In the genomic region with DNA sequence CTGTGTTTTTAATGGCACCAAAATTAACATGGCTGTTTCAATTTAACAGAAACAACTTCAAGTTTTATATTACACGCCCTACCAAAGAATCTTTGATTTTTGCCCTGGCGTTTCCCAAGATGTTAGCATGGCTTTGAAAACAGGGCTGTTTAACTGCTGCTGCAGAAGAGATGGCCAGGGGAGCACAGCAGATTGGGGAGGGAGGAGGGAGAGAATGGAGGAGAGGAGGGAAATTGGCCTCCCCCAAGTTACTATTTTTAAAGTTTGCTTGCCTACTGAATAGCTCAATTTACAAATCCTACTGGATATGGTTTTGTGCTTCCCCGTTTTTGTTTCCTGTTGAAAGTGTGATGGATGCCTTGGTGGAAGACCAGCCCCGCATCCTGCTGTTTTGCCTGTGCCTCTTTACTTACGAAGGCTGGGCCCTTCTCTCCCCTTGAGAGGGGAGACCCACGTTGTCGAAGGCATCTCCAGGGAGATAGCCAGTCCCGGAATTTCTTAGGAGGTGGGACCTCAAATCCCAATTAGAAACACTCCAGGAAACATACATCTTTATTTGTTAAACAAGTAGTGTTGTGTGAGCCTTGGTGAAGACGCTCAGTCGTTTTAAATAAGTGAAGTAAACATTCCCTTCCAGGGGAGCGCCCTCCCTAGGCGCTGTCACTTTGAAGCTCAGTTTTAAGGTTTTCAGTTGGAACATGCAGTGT, we compare ENCODE assay signal across 18 cellular contexts.
DNase-seq lines count a peak whose midpoint lies in the region; ATAC-seq, FAIRE-seq and TF ChIP-seq lines count a peak whose summit lies in the region.
"Had no signal": no experiment of that assay in that cellular context is flagged by ENCODE, and none has a peak within 500 bp of the region (broad histone marks: within the 10 kb centered on the region; RNA-seq: fewer than 3 reads in every experiment).

No MANE protein-coding gene starts in this region.

- H3K4me2 ChIP-seq in H1 (ENCODE audit: insufficient read depth in 1 of 2, low read depth in 2 of 2, low read length in 2 of 2): peak overlapping the region; percentile 23 to 35
- H3K4me2 ChIP-seq: BLaER1, KMS-11 had no signal

- ATAC-seq in GM18867 (IDR thresholded peaks at IDR 0.05; ENCODE audit: unreplicated experiment) (no peak), GM18498 (IDR thresholded peaks at IDR 0.05; ENCODE audit: unreplicated experiment) (no peak)
- ATAC-seq: activated T-cell treated with anti-CD3 and anti-CD28 coated beads, Interleukin-2, amount 50 U/mL, for 72 hours; gastroesophageal sphincter; T-helper 17 cell had no signal

- H3K4me3 ChIP-seq in NT2/D1 (ENCODE audit: insufficient read length, low read depth) (no peak overlapping the region), H1 (ENCODE audit: extremely low read depth in 1 of 4, insufficient read depth in 2 of 4, low read depth in 3 of 4, low read length in 4 of 4) (peak overlapping the region in 1 of 4 experiments; percentile 30; a peak in 3 of 8 replicates), mucosa of rectum (ENCODE audit: low read length in 2 of 2) (peak overlapping the region in 1 of 2 donors; percentile 9), testis (no peak overlapping the region)
- H3K4me3 ChIP-seq: BLaER1, gastroesophageal sphincter had no signal

- H3K4me1 ChIP-seq in NT2/D1 (ENCODE audit: insufficient read depth, insufficient read length): no peaks in the 10 kb centered on the region
- H3K4me1 ChIP-seq in H1 (replicated peaks in 1 of 4; ENCODE audit: control insufficient read depth in 3 of 4, insufficient read depth in 4 of 4, low read length in 3 of 4): peaks cover 9 to 13% (median 11%) of the 10 kb centered on the region in 4 experiments
- H3K4me1 ChIP-seq in mucosa of rectum (ENCODE audit: control insufficient read depth in 2 of 2, insufficient read depth in 2 of 2, low read length in 2 of 2): peaks cover 22 to 37% of the 10 kb centered on the region in 2 donors
- H3K4me1 ChIP-seq in testis: peaks cover 24% of the 10 kb centered on the region

- no peak overlapping the region for H3K23ac ChIP-seq in H1 (ENCODE audit: insufficient read length)

- DNase-seq in NT2/D1 (ENCODE audit: low read depth, low spot score) (peak; percentile 69), H1 (ENCODE audit: low read depth in 1 of 2, low spot score in 2 of 2) (peak; percentile 50 to 59), testis (no peak), NCI-H2107 (lab: John Stamatoyannopoulos, UW) (no peak)
- DNase-seq in activated effector memory CD4-positive, alpha-beta T cell treated with Interleukin-2 at 50 U/mL for 16 hours: no peak
- DNase-seq: activated CD4-positive, alpha-beta T cell treated with anti-CD3 and anti-CD28 coated beads, Interleukin-2, amount 10 ng/mL, durations not matched to agents 7 days and 5 days; activated T-cell treated with anti-CD3 and anti-CD28 coated beads, Interleukin-2, amount 50 U/mL, for 72 hours; left cardiac atrium; NCI-H1436; NCI-H526 treated with DMSO at 0.1 percent for 48 hours; RPMI8226; T-helper 17 cell had no signal

- no peaks in the 10 kb centered on the region; the same call in 1 of the 2 replicates for H3K23me2 ChIP-seq in H1 (ENCODE audit: low read depth, low read length)

- H2BK12ac ChIP-seq in H1 (ENCODE audit: low read depth, low read length): no peak overlapping the region

- no peaks in the 10 kb centered on the region for H3K9me3 ChIP-seq in NT2/D1 (ENCODE audit: insufficient read depth, low read length)
- H3K9me3 ChIP-seq in H1 (ENCODE audit: insufficient read depth in 2 of 2, low read depth in 1 of 2, low read length in 1 of 2): no peaks in the 10 kb centered on the region
- no peaks in the 10 kb centered on the region for H3K9me3 ChIP-seq in mucosa of rectum (ENCODE audit: control insufficient read depth in 2 of 2, low read length in 2 of 2)
- no peaks in the 10 kb centered on the region for H3K9me3 ChIP-seq in testis
- H3K9me3 ChIP-seq: gastroesophageal sphincter had no signal

- no peak overlapping the region for H4K5ac ChIP-seq in H1 (ENCODE audit: insufficient read length, low read depth, low read length)

- no peak overlapping the region for H3K14ac ChIP-seq in H1 (ENCODE audit: insufficient read length)

- no peaks in the 10 kb centered on the region for H3K27me3 ChIP-seq in NT2/D1 (ENCODE audit: insufficient read depth, insufficient read length)
- H3K27me3 ChIP-seq in H1 (replicated peaks in 1 of 4; ENCODE audit: control insufficient read depth in 3 of 4, extremely low read depth in 1 of 4, insufficient read depth in 3 of 4, low read length in 3 of 4): peaks cover 0 to 16% (median 2%) of the 10 kb centered on the region in 4 experiments; a peak in 4 of 7 replicates
- no peaks in the 10 kb centered on the region for H3K27me3 ChIP-seq in mucosa of rectum (ENCODE audit: control insufficient read depth in 2 of 2, insufficient read depth in 2 of 2, low read length in 2 of 2)
- H3K27me3 ChIP-seq in testis: no peaks in the 10 kb centered on the region
- H3K27me3 ChIP-seq: BLaER1, gastroesophageal sphincter had no signal

- H3K27ac ChIP-seq in H1 (ENCODE audit: low read depth, low read length): no peak overlapping the region
- H3K27ac ChIP-seq in mucosa of rectum (ENCODE audit: low read depth in 2 of 2, low read length in 2 of 2): peak overlapping the region; percentile 24 to 46
- H3K27ac ChIP-seq in testis: peak overlapping the region; percentile 15 to 65
- H3K27ac ChIP-seq: BLaER1, KMS-11 had no signal

- peak; percentile 88 for FAIRE-seq in H1 (lab: Jason Lieb, UNC)

- no peak overlapping the region for H2BK15ac ChIP-seq in H1 (ENCODE audit: low read length)

- no peak overlapping the region for H3K9ac ChIP-seq in NT2/D1 (ENCODE audit: insufficient read length, low read depth)
- H3K9ac ChIP-seq in H1 (replicated peaks in 1 of 4; ENCODE audit: extremely low read depth in 1 of 4, low read depth in 3 of 4, low read length in 3 of 4): no peak overlapping the region; a peak in 1 of 7 replicates
- H3K9ac ChIP-seq in mucosa of rectum (ENCODE audit: low read depth in 1 of 2, low read length in 2 of 2): no peak overlapping the region
- H3K9ac ChIP-seq: BLaER1, KMS-11 had no signal

- TF ChIP-seq RAD21 in H1 (IDR thresholded peaks at IDR 0.05 in 1 of 2, conservative IDR thresholded peaks at IDR 0.05 in 1 of 2; ENCODE audit: low read depth in 2 of 2, low read length in 2 of 2): peak in 1 of 2 experiments; percentile 0; a peak in 1 of 4 replicates

- H3K4ac ChIP-seq in H1 (replicated peaks; ENCODE audit: insufficient read length, low read depth, low read length): no peak overlapping the region

- H4K20me1 ChIP-seq in H1 (replicated peaks in 1 of 2; ENCODE audit: control insufficient read depth in 1 of 2, insufficient read depth in 2 of 2, low read length in 2 of 2): peaks cover 0 to 2% of the 10 kb centered on the region in 2 experiments
- H4K20me1 ChIP-seq: BLaER1 had no signal

- peak overlapping the region; percentile 20; the same call in 1 of the 2 replicates for H3K18ac ChIP-seq in H1 (ENCODE audit: extremely low read depth, low read length)

- no peak overlapping the region for H4K8ac ChIP-seq in H1 (ENCODE audit: extremely low read depth, insufficient read depth, low read length)

- H2AFZ ChIP-seq in H1 (ENCODE audit: low read length): no peak overlapping the region

- no peaks in the 10 kb centered on the region for H3K79me1 ChIP-seq in H1 (ENCODE audit: low read depth, low read length)

- H3K36me3 ChIP-seq in NT2/D1 (ENCODE audit: insufficient read depth, insufficient read length, low read length) (peaks cover 9% of the 10 kb centered on the region), H1 (ENCODE audit: control insufficient read depth in 2 of 4, insufficient read depth in 4 of 4, low read length in 3 of 4) (no peaks in the 10 kb centered on the region; a peak in 1 of 8 replicates), mucosa of rectum (ENCODE audit: control insufficient read depth in 2 of 2, insufficient read depth in 2 of 2, low read length in 2 of 2) (no peaks in the 10 kb centered on the region), testis (ENCODE audit: low read depth, missing control alignments) (no peaks in the 10 kb centered on the region)
- H3K36me3 ChIP-seq: gastroesophageal sphincter had no signal

- no peak overlapping the region for H2BK5ac ChIP-seq in H1 (ENCODE audit: low read depth, low read length)

- no peak overlapping the region for H2BK120ac ChIP-seq in H1 (replicated peaks; ENCODE audit: low read depth, low read length)

- WGBS in H1 (ENCODE audit: extremely low coverage in 1 of 2, insufficient coverage in 1 of 2, insufficient read length in 1 of 2, insufficient replicate concordance in 2 of 2, low coverage in 1 of 2, low lambda C conversion rate in 2 of 2, missing lambda C conversion rate in 1 of 2), 2 experiments: 16% methylated on average over 12 of the region's 12 CpGs; no CpG with 5 or more reads in 1 of the 2 experiments
- WGBS in testis, 2 donors: 57 to 61% methylated on average over 12 of the region's 12 CpGs

- no peak overlapping the region for H2AK5ac ChIP-seq in H1 (ENCODE audit: low read depth, low read length)

- no peaks in the 10 kb centered on the region for H3K79me2 ChIP-seq in H1 (ENCODE audit: control insufficient read depth in 1 of 2, insufficient read depth in 2 of 2, low read length in 2 of 2)

- CTCF ChIA-PET in H1 (lab: Charles Lee; ENCODE audit: partially characterized antibody): interaction anchor here (0.5 to 2.0 kb wide), 5 partner anchors 9 to 303 kb away, joined by 3 to 7 read pairs (median 3); no protein-coding TSS in a partner anchor

- H4K91ac ChIP-seq in H1 (replicated peaks; ENCODE audit: insufficient read length, low read length): no peak overlapping the region

- POLR2A ChIA-PET in H1 (lab: Charles Lee; ENCODE audit: partially characterized antibody): interaction anchor here (0.5 to 1.5 kb wide), 3 partner anchors 10 to 90 kb away, joined by 3 read pairs; no protein-coding TSS in a partner anchor

- TF ChIP-seq POLR2A in H1 (IDR thresholded peaks at IDR 0.05; ENCODE audit: control extremely low read depth in 1 of 2, low read depth in 2 of 2, low read length in 2 of 2) (no peak), testis (IDR thresholded peaks at IDR 0.05) (no peak)

- no peak for TF ChIP-seq EP300 in H1 (IDR thresholded peaks at IDR 0.05; ENCODE audit: borderline replicate concordance in 1 of 2, low read depth in 2 of 2, low read length in 2 of 2)

- TF ChIP-seq CTCF in H1 (IDR thresholded peaks at IDR 0.05; ENCODE audit: control extremely low read depth in 1 of 3, insufficient read depth in 1 of 3, low read depth in 1 of 3, low read length in 3 of 3) (no peak), testis (IDR thresholded peaks at IDR 0.05) (no peak)

- no peak overlapping the region for H3K56ac ChIP-seq in H1 (replicated peaks; ENCODE audit: insufficient read length, low read depth, low read length)

- intact Hi-C loops in testis (cut with DNase I; ENCODE audit: low total_unique reads): no loop called here

- no peak overlapping the region for H2BK20ac ChIP-seq in H1 (ENCODE audit: low read length)

TF ChIP-seq in H1, 55 proteins besides CTCF, POLR2A, EP300 and RAD21 (continues in another document):
- 0 out of 2 replicates have a peak, but pooled peaks have one; percentile 29 for TF ChIP-seq SP4 (IDR thresholded peaks at IDR 0.05; ENCODE audit: low read length)
- TF ChIP-seq, protein P1, sequence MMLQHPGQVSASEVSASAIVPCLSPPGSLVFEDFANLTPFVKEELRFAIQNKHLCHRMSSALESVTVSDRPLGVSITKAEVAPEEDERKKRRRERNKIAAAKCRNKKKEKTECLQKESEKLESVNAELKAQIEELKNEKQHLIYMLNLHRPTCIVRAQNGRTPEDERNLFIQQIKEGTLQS (IDR thresholded peaks at IDR 0.05; ENCODE audit: insufficient read depth, low read depth, low read length): no peak

Comparison
In these comparisons a context has a peak if more than half of its experiments do, and no peak if none do; other contexts are left out.
1. DNase-seq: peak in NT2/D1 (single experiment) and H1 (2 of 2); none in testis (single experiment), activated effector memory CD4-positive, alpha-beta T cell treated with Interleukin-2 at 50 U/mL for 16 hours (single experiment) and NCI-H2107 (single experiment).